20 cellular contexts compared by ENCODE assay signal in genomic region chr20:4793183-4793582, GRCh38. TPM values are rescaled to one million over a fixed set of nuclear protein-coding genes. Genes with fewer than 3 reads are reported as not detected.
DNase-seq lines count a peak whose midpoint lies in the region; TF ChIP-seq lines count a peak whose summit lies in the region.
"Had no signal": no experiment of that assay in that cellular context is flagged by ENCODE, and none has a peak within 500 bp of the region (broad histone marks: within the 10 kb centered on the region; RNA-seq: fewer than 3 reads in every experiment).

No MANE protein-coding gene starts in this region.

- H3K36me3 Mint-ChIP-seq in activated naive CD4-positive, alpha-beta T cell treated with anti-CD3 and anti-CD28 coated beads, Interleukin-2, amount 50 U/mL, for 24 hours = peaks cover 15% of the 10 kb centered on the region
- peaks cover 53% of the 10 kb centered on the region for H3K36me3 Mint-ChIP-seq in activated T-helper 1 cell treated with anti-CD3 and anti-CD28 coated beads, Interleukin-12 subunit alpha, Interleukin-12 subunit beta, Interleukin-2, Interleukin-4 antibody, amounts not matched to agents 30 ng/mL and 10 ng/mL and 1 ng/mL, durations not matched to agents 14 hours and 24 hours and 36 hours (ENCODE audit: low read depth)

- no peak overlapping the region for H3K4me3 ChIP-seq in neutrophil (ENCODE audit: low read depth in 1 of 2, low read length in 1 of 2)
- H3K4me3 ChIP-seq: BLaER1 had no signal

- peaks cover 28 to 33% of the 10 kb centered on the region in 2 experiments for H3K4me1 ChIP-seq in neutrophil (ENCODE audit: control insufficient read depth in 1 of 2, insufficient read depth in 1 of 2, low read depth in 1 of 2, low read length in 1 of 2)
- H3K4me1 ChIP-seq: BLaER1 had no signal

- no peaks in the 10 kb centered on the region for H3K27me3 ChIP-seq in neutrophil
- H3K27me3 ChIP-seq: BLaER1 had no signal

- no peak for DNase-seq in activated naive CD4-positive, alpha-beta T cell (lab: John Stamatoyannopoulos, UW)
- no peak for DNase-seq in activated T-helper 1 cell treated with anti-CD3 and anti-CD28 coated beads, Interleukin-12 subunit alpha, Interleukin-12 subunit beta, Interleukin-2, Interleukin-4 antibody, amounts not matched to agents 30 ng/mL and 10 ng/mL and 1 ng/mL, durations not matched to agents 14 hours and 24 hours and 36 hours (ENCODE audit: low spot score)
- DNase-seq in NCI-H2107 treated with DMSO at 0.1 percent for 48 hours (lab: John Stamatoyannopoulos, UW; ENCODE audit: unreplicated experiment) = no peak
- DNase-seq in NCI-H748 treated with DMSO at 0.1 percent for 48 hours (lab: John Stamatoyannopoulos, UW) = no peak
- no peak for DNase-seq in NAMALWA (ENCODE audit: low spot score)
- DNase-seq: CD4-positive, CD25-positive, alpha-beta regulatory T cell; COR-L47; DMS53; Karpas-422; NCI-H1092 treated with DMSO at 0.1 percent for 48 hours; NCI-H1436 treated with DMSO at 0.1 percent for 48 hours; NCI-H187 treated with DMSO at 0.1 percent for 48 hours; NCI-H446; NCI-H524 treated with DMSO at 0.1 percent for 48 hours; NCI-H82; NK-92 treated with Interleukin-12 subunit alpha and Interleukin-12 subunit beta, amount 100 ng/mL, for 24 hours; PC-3 had no signal

- no peaks in the 10 kb centered on the region for H3K9me3 Mint-ChIP-seq in activated naive CD4-positive, alpha-beta T cell treated with anti-CD3 and anti-CD28 coated beads, Interleukin-2, amount 50 U/mL, for 24 hours
- H3K9me3 Mint-ChIP-seq in activated T-helper 1 cell treated with anti-CD3 and anti-CD28 coated beads, Interleukin-12 subunit alpha, Interleukin-12 subunit beta, Interleukin-2, Interleukin-4 antibody, amounts not matched to agents 30 ng/mL and 10 ng/mL and 1 ng/mL, durations not matched to agents 14 hours and 24 hours and 36 hours = peaks cover 4% of the 10 kb centered on the region

- no peak overlapping the region for H3K4me3 Mint-ChIP-seq in activated naive CD4-positive, alpha-beta T cell treated with anti-CD3 and anti-CD28 coated beads, Interleukin-2, amount 50 U/mL, for 24 hours
- no peak overlapping the region for H3K4me3 Mint-ChIP-seq in activated T-helper 1 cell treated with anti-CD3 and anti-CD28 coated beads, Interleukin-12 subunit alpha, Interleukin-12 subunit beta, Interleukin-2, Interleukin-4 antibody, amounts not matched to agents 30 ng/mL and 10 ng/mL and 1 ng/mL, durations not matched to agents 14 hours and 24 hours and 36 hours
- H3K4me3 Mint-ChIP-seq: CD4-positive, CD25-positive, alpha-beta regulatory T cell had no signal

- intact Hi-C loops in activated T-helper 1 cell treated with anti-CD3 and anti-CD28 coated beads, Interleukin-12 subunit alpha, Interleukin-12 subunit beta, Interleukin-2, Interleukin-4 antibody, amounts not matched to agents 30 ng/mL and 10 ng/mL and 1 ng/mL, durations not matched to agents 14 hours and 24 hours and 36 hours (cut with micrococcal nuclease) = no loop called here

- H3K27me3 Mint-ChIP-seq in activated naive CD4-positive, alpha-beta T cell treated with anti-CD3 and anti-CD28 coated beads, Interleukin-2, amount 50 U/mL, for 24 hours = no peaks in the 10 kb centered on the region
- no peaks in the 10 kb centered on the region for H3K27me3 Mint-ChIP-seq in activated T-helper 1 cell treated with anti-CD3 and anti-CD28 coated beads, Interleukin-12 subunit alpha, Interleukin-12 subunit beta, Interleukin-2, Interleukin-4 antibody, amounts not matched to agents 30 ng/mL and 10 ng/mL and 1 ng/mL, durations not matched to agents 14 hours and 24 hours and 36 hours (ENCODE audit: insufficient read depth)
- H3K27me3 Mint-ChIP-seq: CD4-positive, CD25-positive, alpha-beta regulatory T cell had no signal

- peaks cover 9% of the 10 kb centered on the region for H3K9me3 ChIP-seq in neutrophil

- H3K27ac ChIP-seq in neutrophil = peak overlapping the region; percentile 36
- H3K27ac ChIP-seq: BLaER1 had no signal

- H3K36me3 ChIP-seq in neutrophil = peaks cover 100% of the 10 kb centered on the region

- H3K27ac Mint-ChIP-seq in activated naive CD4-positive, alpha-beta T cell treated with anti-CD3 and anti-CD28 coated beads, Interleukin-2, amount 50 U/mL, for 24 hours = peak overlapping the region; percentile 56
- H3K27ac Mint-ChIP-seq in activated T-helper 1 cell treated with anti-CD3 and anti-CD28 coated beads, Interleukin-12 subunit alpha, Interleukin-12 subunit beta, Interleukin-2, Interleukin-4 antibody, amounts not matched to agents 30 ng/mL and 10 ng/mL and 1 ng/mL, durations not matched to agents 14 hours and 24 hours and 36 hours = peak overlapping the region; percentile 23

- no peak for TF ChIP-seq CTCF in neutrophil (IDR thresholded peaks at IDR 0.05)

- H3K4me1 Mint-ChIP-seq in activated naive CD4-positive, alpha-beta T cell treated with anti-CD3 and anti-CD28 coated beads, Interleukin-2, amount 50 U/mL, for 24 hours = peaks cover 9% of the 10 kb centered on the region
- H3K4me1 Mint-ChIP-seq in activated T-helper 1 cell treated with anti-CD3 and anti-CD28 coated beads, Interleukin-12 subunit alpha, Interleukin-12 subunit beta, Interleukin-2, Interleukin-4 antibody, amounts not matched to agents 30 ng/mL and 10 ng/mL and 1 ng/mL, durations not matched to agents 14 hours and 24 hours and 36 hours (ENCODE audit: low read depth) = peaks cover 50% of the 10 kb centered on the region

RNA-seq across cellular contexts. Expression of gene RASSF2, which starts 30.2 kb away (rescaled TPM):
- 43.7 and 44.7 TPM in 2 replicates for total RNA-seq in activated T-helper 1 cell treated with anti-CD3 and anti-CD28 coated beads, Interleukin-12 subunit alpha, Interleukin-12 subunit beta, Interleukin-2, Interleukin-4 antibody, amounts not matched to agents 30 ng/mL and 10 ng/mL and 1 ng/mL, durations not matched to agents 14 hours and 24 hours and 36 hours
